1 cellular context compared by ENCODE assay signal in the genomic region with DNA sequence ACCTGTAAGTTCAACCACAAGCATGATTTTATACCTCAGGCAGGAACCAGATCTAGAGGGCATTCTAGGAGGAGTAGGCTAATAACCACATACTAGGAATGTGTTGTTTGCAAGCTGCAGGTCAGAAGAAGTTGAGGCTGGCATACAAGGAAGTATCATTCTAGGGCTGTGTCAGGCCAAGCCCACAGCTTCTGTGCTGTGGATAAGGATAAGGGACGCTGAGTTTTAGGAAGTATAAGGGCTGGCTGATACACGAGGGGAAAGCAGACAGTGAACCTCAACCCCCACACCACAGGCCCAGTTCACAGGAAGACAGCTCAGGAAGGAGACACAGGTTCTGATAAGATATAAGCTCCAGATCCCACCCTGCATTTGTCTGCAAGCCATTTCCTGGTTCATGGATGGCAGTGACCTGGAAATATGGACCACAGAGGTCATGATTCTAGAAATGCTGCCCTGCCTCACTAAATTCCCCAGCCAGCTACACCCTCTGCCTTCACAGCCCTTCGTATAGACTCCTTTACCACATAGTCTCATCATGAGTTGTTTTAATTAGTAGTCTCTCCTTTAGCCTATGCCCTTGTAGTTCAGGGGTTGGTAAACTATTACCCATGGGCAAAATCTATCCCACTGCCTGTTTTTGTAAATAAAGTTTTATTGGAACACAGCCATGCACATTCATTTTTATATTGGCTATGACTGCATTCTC.
TF ChIP-seq lines count a peak whose summit lies in the region.

No MANE protein-coding gene starts in this region.

TF ChIP-seq in K562, 482 proteins besides CTCF, POLR2A, EP300 and RAD21 (continued from another document and continues in another):
- TF ChIP-seq RCOR1 (IDR thresholded peaks at IDR 0.05; ENCODE audit: borderline replicate concordance in 1 of 2, low read depth in 2 of 2, low read length in 2 of 2) (peak; percentile 42 to 86; a peak in 2 of 4 replicates), RBFOX2 (IDR thresholded peaks at IDR 0.05; ENCODE audit: low read depth, low read length) (peak; percentile 29; the same call in 1 of the 2 replicates), USF1 (CRISPR knock-in tag; IDR thresholded peaks at IDR 0.05) (no peak), FOXJ2 (tag; IDR thresholded peaks at IDR 0.05) (no peak), DACH1 (IDR thresholded peaks at IDR 0.05; ENCODE audit: partially characterized antibody) (peak; percentile 34), SPI1 (IDR thresholded peaks at IDR 0.05; ENCODE audit: borderline replicate concordance, low read depth, low read length) (peak; percentile 5; the same call in 1 of the 2 replicates), DPF2 (IDR thresholded peaks at IDR 0.05) (peak; percentile 93), PCBP1 (IDR thresholded peaks at IDR 0.05; ENCODE audit: low read depth, low read length, poor library complexity, severe bottlenecking) (no peak), PRPF4 (IDR thresholded peaks at IDR 0.05; ENCODE audit: insufficient read depth, low read depth, low read length, poor library complexity, severe bottlenecking) (no peak), E4F1 (CRISPR knock-in tag; IDR thresholded peaks at IDR 0.05; ENCODE audit: borderline replicate concordance) (no peak), FOXA3 (CRISPR knock-in tag; conservative IDR thresholded peaks at IDR 0.05 in 1 of 2, IDR thresholded peaks at IDR 0.05 in 1 of 2) (no peak), SREBF1 (IDR thresholded peaks at IDR 0.05; ENCODE audit: borderline replicate concordance, low read depth, low read length) (no peak), ZNF174 (CRISPR knock-in tag; IDR thresholded peaks at IDR 0.05) (no peak), MAZ (CRISPR knock-in tag; conservative IDR thresholded peaks at IDR 0.05 in 1 of 2, IDR thresholded peaks at IDR 0.05 in 1 of 2) (peak in 1 of 2 experiments; percentile 39; a peak in 2 of 4 replicates), ZNF41 (CRISPR knock-in tag; conservative IDR thresholded peaks at IDR 0.05) (no peak), ZNF445 (CRISPR knock-in tag; IDR thresholded peaks at IDR 0.05; ENCODE audit: low read depth) (no peak), CBFB (CRISPR knock-in tag; IDR thresholded peaks at IDR 0.05) (no peak), PTBP1 (IDR thresholded peaks at IDR 0.05; ENCODE audit: low read depth, low read length) (no peak), LCOR (CRISPR knock-in tag; IDR thresholded peaks at IDR 0.05) (peak; percentile 66), TFAM (CRISPR knock-in tag; conservative IDR thresholded peaks at IDR 0.05) (no peak), CREB3L1 (IDR thresholded peaks at IDR 0.05; ENCODE audit: borderline replicate concordance, low read depth) (no peak; the same call in 1 of the 2 replicates), SMAD1 (IDR thresholded peaks at IDR 0.05; ENCODE audit: low read depth, low read length, partially characterized antibody) (peak; percentile 83), ASH1L (IDR thresholded peaks at IDR 0.05; ENCODE audit: borderline replicate concordance, low read depth, partially characterized antibody) (peak; percentile 63), EGR1 (conservative IDR thresholded peaks at IDR 0.05) (peak; percentile 51; the same call in 1 of the 2 replicates), TARDBP (IDR thresholded peaks at IDR 0.05) (no peak), ZNF586 (CRISPR knock-in tag; conservative IDR thresholded peaks at IDR 0.05) (no peak), ZNF561 (CRISPR knock-in tag; conservative IDR thresholded peaks at IDR 0.05) (no peak), TCF7 (IDR thresholded peaks at IDR 0.05; ENCODE audit: borderline replicate concordance) (no peak), MXI1 (IDR thresholded peaks at IDR 0.05; ENCODE audit: low read depth, low read length) (no peak), PTRF (tag; IDR thresholded peaks at IDR 0.05) (no peak), FOXA1 (IDR thresholded peaks at IDR 0.05; ENCODE audit: borderline replicate concordance) (no peak), ZBED1 (IDR thresholded peaks at IDR 0.05) (peak; percentile 59; the same call in 1 of the 2 replicates), NCOA6 (IDR thresholded peaks at IDR 0.05) (no peak), ZNF316 (IDR thresholded peaks at IDR 0.05) (no peak), MEF2D (tag; conservative IDR thresholded peaks at IDR 0.05; ENCODE audit: low read depth) (0 out of 2 replicates have a peak, but pooled peaks have one; percentile 54), KLF6 (CRISPR knock-in tag; IDR thresholded peaks at IDR 0.05; ENCODE audit: borderline replicate concordance) (no peak; the same call in 1 of the 2 replicates), ZNF589 (CRISPR knock-in tag; IDR thresholded peaks at IDR 0.05; ENCODE audit: low read depth) (peak; percentile 52; the same call in 1 of the 2 replicates), SAP30 (IDR thresholded peaks at IDR 0.05; ENCODE audit: borderline replicate concordance, insufficient read depth, low read depth, low read length, poor library complexity, severe bottlenecking) (no peak), EWSR1 (IDR thresholded peaks at IDR 0.05; ENCODE audit: borderline replicate concordance, low read depth, partially characterized antibody) (no peak), MTA3 (IDR thresholded peaks at IDR 0.05; ENCODE audit: borderline replicate concordance) (peak; percentile 89), NCOR1 (IDR thresholded peaks at IDR 0.05) (peak; percentile 96), TBL1XR1 (IDR thresholded peaks at IDR 0.05; ENCODE audit: low read length in 2 of 2) (peak; percentile 72 to 97; a peak in 3 of 4 replicates)
- TF ChIP-seq, protein P1, sequence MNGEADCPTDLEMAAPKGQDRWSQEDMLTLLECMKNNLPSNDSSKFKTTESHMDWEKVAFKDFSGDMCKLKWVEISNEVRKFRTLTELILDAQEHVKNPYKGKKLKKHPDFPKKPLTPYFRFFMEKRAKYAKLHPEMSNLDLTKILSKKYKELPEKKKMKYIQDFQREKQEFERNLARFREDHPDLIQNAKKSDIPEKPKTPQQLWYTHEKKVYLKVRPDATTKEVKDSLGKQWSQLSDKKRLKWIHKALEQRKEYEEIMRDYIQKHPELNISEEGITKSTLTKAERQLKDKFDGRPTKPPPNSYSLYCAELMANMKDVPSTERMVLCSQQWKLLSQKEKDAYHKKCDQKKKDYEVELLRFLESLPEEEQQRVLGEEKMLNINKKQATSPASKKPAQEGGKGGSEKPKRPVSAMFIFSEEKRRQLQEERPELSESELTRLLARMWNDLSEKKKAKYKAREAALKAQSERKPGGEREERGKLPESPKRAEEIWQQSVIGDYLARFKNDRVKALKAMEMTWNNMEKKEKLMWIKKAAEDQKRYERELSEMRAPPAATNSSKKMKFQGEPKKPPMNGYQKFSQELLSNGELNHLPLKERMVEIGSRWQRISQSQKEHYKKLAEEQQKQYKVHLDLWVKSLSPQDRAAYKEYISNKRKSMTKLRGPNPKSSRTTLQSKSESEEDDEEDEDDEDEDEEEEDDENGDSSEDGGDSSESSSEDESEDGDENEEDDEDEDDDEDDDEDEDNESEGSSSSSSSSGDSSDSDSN (IDR thresholded peaks at IDR 0.05; ENCODE audit: borderline replicate concordance in 1 of 2, low read depth in 2 of 2, low read length in 2 of 2) = 0 out of 4 replicates have a peak, but pooled peaks of 1 of the 2 experiments have one; percentile 20
- TF ChIP-seq, protein P2, sequence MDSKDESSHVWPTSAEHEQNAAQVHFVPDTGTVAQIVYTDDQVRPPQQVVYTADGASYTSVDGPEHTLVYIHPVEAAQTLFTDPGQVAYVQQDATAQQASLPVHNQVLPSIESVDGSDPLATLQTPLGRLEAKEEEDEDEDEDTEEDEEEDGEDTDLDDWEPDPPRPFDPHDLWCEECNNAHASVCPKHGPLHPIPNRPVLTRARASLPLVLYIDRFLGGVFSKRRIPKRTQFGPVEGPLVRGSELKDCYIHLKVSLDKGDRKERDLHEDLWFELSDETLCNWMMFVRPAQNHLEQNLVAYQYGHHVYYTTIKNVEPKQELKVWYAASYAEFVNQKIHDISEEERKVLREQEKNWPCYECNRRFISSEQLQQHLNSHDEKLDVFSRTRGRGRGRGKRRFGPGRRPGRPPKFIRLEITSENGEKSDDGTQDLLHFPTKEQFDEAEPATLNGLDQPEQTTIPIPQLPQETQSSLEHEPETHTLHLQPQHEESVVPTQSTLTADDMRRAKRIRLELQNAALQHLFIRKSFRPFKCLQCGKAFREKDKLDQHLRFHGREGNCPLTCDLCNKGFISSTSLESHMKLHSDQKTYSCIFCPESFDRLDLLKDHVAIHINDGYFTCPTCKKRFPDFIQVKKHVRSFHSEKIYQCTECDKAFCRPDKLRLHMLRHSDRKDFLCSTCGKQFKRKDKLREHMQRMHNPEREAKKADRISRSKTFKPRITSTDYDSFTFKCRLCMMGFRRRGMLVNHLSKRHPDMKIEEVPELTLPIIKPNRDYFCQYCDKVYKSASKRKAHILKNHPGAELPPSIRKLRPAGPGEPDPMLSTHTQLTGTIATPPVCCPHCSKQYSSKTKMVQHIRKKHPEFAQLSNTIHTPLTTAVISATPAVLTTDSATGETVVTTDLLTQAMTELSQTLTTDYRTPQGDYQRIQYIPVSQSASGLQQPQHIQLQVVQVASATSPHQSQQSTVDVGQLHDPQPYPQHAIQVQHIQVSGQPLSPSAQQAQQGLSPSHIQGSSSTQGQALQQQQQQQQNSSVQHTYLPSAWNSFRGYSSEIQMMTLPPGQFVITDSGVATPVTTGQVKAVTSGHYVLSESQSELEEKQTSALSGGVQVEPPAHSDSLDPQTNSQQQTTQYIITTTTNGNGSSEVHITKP (IDR thresholded peaks at IDR 0.05; ENCODE audit: partially characterized antibody) = no peak
- TF ChIP-seq, protein P3, sequence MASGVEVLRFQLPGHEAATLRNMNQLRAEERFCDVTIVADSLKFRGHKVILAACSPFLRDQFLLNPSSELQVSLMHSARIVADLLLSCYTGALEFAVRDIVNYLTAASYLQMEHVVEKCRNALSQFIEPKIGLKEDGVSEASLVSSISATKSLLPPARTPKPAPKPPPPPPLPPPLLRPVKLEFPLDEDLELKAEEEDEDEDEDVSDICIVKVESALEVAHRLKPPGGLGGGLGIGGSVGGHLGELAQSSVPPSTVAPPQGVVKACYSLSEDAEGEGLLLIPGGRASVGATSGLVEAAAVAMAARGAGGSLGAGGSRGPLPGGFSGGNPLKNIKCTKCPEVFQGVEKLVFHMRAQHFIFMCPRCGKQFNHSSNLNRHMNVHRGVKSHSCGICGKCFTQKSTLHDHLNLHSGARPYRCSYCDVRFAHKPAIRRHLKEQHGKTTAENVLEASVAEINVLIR (CRISPR knock-in tag; IDR thresholded peaks at IDR 0.05) = no peak
- TF ChIP-seq, protein P4, sequence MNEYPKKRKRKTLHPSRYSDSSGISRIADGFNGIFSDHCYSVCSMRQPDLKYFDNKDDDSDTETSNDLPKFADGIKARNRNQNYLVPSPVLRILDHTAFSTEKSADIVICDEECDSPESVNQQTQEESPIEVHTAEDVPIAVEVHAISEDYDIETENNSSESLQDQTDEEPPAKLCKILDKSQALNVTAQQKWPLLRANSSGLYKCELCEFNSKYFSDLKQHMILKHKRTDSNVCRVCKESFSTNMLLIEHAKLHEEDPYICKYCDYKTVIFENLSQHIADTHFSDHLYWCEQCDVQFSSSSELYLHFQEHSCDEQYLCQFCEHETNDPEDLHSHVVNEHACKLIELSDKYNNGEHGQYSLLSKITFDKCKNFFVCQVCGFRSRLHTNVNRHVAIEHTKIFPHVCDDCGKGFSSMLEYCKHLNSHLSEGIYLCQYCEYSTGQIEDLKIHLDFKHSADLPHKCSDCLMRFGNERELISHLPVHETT (CRISPR knock-in tag; conservative IDR thresholded peaks at IDR 0.05 in 1 of 2, IDR thresholded peaks at IDR 0.05 in 1 of 2) = peak in 1 of 2 experiments; percentile 86; a peak in 2 of 4 replicates
- TF ChIP-seq, protein P5, sequence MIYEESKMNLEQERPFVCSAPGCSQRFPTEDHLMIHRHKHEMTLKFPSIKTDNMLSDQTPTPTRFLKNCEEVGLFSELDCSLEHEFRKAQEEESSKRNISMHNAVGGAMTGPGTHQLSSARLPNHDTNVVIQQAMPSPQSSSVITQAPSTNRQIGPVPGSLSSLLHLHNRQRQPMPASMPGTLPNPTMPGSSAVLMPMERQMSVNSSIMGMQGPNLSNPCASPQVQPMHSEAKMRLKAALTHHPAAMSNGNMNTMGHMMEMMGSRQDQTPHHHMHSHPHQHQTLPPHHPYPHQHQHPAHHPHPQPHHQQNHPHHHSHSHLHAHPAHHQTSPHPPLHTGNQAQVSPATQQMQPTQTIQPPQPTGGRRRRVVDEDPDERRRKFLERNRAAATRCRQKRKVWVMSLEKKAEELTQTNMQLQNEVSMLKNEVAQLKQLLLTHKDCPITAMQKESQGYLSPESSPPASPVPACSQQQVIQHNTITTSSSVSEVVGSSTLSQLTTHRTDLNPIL (CRISPR knock-in tag; IDR thresholded peaks at IDR 0.05) = no peak
